10 cellular contexts compared by ENCODE assay signal in the genomic region with DNA sequence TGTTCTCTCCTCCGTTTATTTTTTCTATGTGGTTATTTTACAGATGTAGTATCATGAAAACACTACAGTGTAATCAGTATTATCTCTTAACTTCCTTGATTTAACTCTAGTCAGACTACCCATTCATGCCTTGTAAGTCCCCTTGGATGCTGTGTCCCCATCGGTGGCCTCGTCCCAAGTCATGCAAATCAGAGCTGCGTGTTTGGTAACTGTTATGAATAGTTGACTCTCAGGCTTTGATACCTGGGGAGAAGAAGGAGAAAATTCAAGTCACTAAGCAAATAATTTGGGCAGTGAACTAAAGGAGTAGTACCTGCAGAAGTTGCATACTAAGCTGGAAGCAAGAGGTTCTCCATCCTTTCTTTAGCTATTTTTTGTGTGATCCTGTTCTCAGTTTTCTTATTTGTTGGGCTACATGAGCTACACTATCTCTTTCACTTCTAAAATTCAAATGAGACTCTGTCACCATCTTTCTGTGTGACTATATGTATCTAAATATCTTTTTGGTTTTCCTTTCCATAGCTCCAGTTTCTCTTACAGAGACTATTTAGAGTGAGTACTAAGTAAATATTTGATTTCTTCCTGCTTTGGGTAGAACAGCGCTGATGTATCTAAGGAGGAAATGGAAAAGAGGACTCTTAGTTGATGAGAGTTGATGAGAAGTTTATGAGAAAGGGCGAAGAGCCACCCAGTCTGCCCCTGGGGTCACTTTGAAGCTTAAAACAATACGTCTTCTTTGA. TPM values are rescaled to one million over a fixed set of nuclear protein-coding genes. Genes with fewer than 3 reads are reported as not detected.
A peak's percentile ranks its signal among the peaks of the same experiment; 100 is the strongest.
DNase-seq lines count a peak whose midpoint lies in the region; ATAC-seq, FAIRE-seq and TF ChIP-seq lines count a peak whose summit lies in the region.
"Had no signal": no experiment of that assay in that cellular context is flagged by ENCODE, and none has a peak within 500 bp of the region (broad histone marks: within the 10 kb centered on the region; RNA-seq: fewer than 3 reads in every experiment).

No MANE protein-coding gene starts in this region.

- no peaks in the 10 kb centered on the region for H3K9me3 Mint-ChIP-seq in activated T-cell treated with anti-CD3 and anti-CD28 coated beads, Interleukin-2, amount 50 U/mL, for 4 hours

- no peak for DNase-seq in activated T-cell treated with anti-CD3 and anti-CD28 coated beads, Interleukin-2, amount 50 U/mL, for 4 hours
- DNase-seq in activated T-cell treated with anti-CD3 and anti-CD28 coated beads for 4 hours, result no peak
- DNase-seq in OCI-LY7 (ENCODE audit: low spot score), result no peak
- no peak for DNase-seq in stimulated activated naive CD8-positive, alpha-beta T cell treated with anti-CD3 and anti-CD28 coated beads, Interleukin-15, Interleukin-2, amounts not matched to agents 100 U/mL and 50 U/mL, for 24 hours
- no peak for DNase-seq in transverse colon
- no peak for DNase-seq in occipital lobe (lab: John Stamatoyannopoulos, UW)
- DNase-seq in D721Med (ENCODE audit: insufficient read length, low spot score), result no peak
- DNase-seq: activated effector memory CD4-positive, alpha-beta T cell treated with anti-CD3 and anti-CD28 coated beads, Interleukin-2, amount 50 U/mL, for 16 hours; NCI-H2029 had no signal

- intact Hi-C loops in OCI-LY7 (cut with micrococcal nuclease; ENCODE audit: unreplicated experiment) (no loop called here), transverse colon (cut with DNase I; ENCODE audit: low total_unique reads) (no loop called here)

- no peaks in the 10 kb centered on the region for H3K27me3 ChIP-seq in transverse colon

- POLR2A ChIA-PET in OCI-LY7 (lab: Charles Lee), result interaction anchor here (0.6 to 3.1 kb wide), 15 partner anchors 9 to 222 kb away, joined by 3 to 40 read pairs (median 5); no protein-coding TSS in a partner anchor

- H2AFZ ChIP-seq in OCI-LY7 (ENCODE audit: low read length), result peak overlapping the region; percentile 85; the same call in 1 of the 2 replicates

- ATAC-seq in activated T-cell treated with anti-CD3 and anti-CD28 coated beads, Interleukin-2, amount 50 U/mL, for 4 hours, result peak; percentile 37 to 60
- peak; percentile 50 for ATAC-seq in HG02588 (IDR thresholded peaks at IDR 0.05; ENCODE audit: unreplicated experiment)
- peak; percentile 24 for ATAC-seq in stimulated activated naive CD8-positive, alpha-beta T cell treated with anti-CD3 and anti-CD28 coated beads, Interleukin-15, Interleukin-2, amounts not matched to agents 100 U/mL and 50 U/mL, for 24 hours

- H4K20me1 ChIP-seq in OCI-LY7 (ENCODE audit: insufficient read depth, low read length), result no peaks in the 10 kb centered on the region

- no peak overlapping the region for H3K27ac ChIP-seq in OCI-LY7 (ENCODE audit: low read depth, low read length, poor library complexity, severe bottlenecking)
- no peak overlapping the region for H3K27ac ChIP-seq in transverse colon

- CTCF ChIA-PET in OCI-LY7 (lab: Charles Lee; ENCODE audit: unreplicated experiment), result interaction anchor here (0.6 to 1.3 kb wide), 6 partner anchors 9 to 93 kb away, joined by 3 to 5 read pairs (median 4); no protein-coding TSS in a partner anchor

- no peak for TF ChIP-seq CTCF in OCI-LY7 (conservative IDR thresholded peaks at IDR 0.05; ENCODE audit: low read length)
- no peak for TF ChIP-seq CTCF in transverse colon (IDR thresholded peaks at IDR 0.05)
- no peak for TF ChIP-seq CTCF in D721Med (IDR thresholded peaks at IDR 0.05; ENCODE audit: insufficient read depth, missing control alignments)

- H3K4me1 ChIP-seq in OCI-LY7 (ENCODE audit: insufficient read depth, low read length, poor library complexity, severe bottlenecking), result peaks cover 34% of the 10 kb centered on the region
- peaks cover 0 to 12% (median 3%) of the 10 kb centered on the region in 4 donors for H3K4me1 ChIP-seq in transverse colon

- no peaks in the 10 kb centered on the region for H3K79me2 ChIP-seq in OCI-LY7 (ENCODE audit: insufficient read depth, low read depth, low read length)

- peak overlapping the region; percentile 39 for H3K4me3 Mint-ChIP-seq in activated T-cell treated with anti-CD3 and anti-CD28 coated beads, Interleukin-2, amount 50 U/mL, for 4 hours

- no TSS peak for BruUV-seq in OCI-LY7 (replicated peaks; lab: Mats Ljungman, UMichigan)

- in situ Hi-C loops in transverse colon (cut with MboI; ENCODE audit: low pct_ligation_motif_present in 1 of 4, low pct_unique_long_range_greater_than_20kb in 1 of 4, low sequenced_read_pairs in 3 of 4), result no loop called here

- TF ChIP-seq POLR2A in transverse colon (IDR thresholded peaks at IDR 0.05), result no peak

- no peaks in the 10 kb centered on the region for H3K27me3 Mint-ChIP-seq in activated T-cell treated with anti-CD3 and anti-CD28 coated beads, Interleukin-2, amount 50 U/mL, for 4 hours (ENCODE audit: low read depth)

- H3K36me3 Mint-ChIP-seq in activated T-cell treated with anti-CD3 and anti-CD28 coated beads, Interleukin-2, amount 50 U/mL, for 4 hours (ENCODE audit: insufficient read depth), result no peaks in the 10 kb centered on the region

- peak overlapping the region; percentile 25 for H3K4me2 ChIP-seq in OCI-LY7 (ENCODE audit: low read length)

- peaks cover 70% of the 10 kb centered on the region for H3K4me1 Mint-ChIP-seq in activated T-cell treated with anti-CD3 and anti-CD28 coated beads, Interleukin-2, amount 50 U/mL, for 4 hours (ENCODE audit: low read depth)

- H3K4me3 ChIP-seq in OCI-LY7 (ENCODE audit: low read depth, low read length, poor library complexity, severe bottlenecking), result no peak overlapping the region
- no peak overlapping the region for H3K4me3 ChIP-seq in transverse colon

- 55 to 61% methylated on average over 5 to 7 of the region's 7 CpGs for WGBS in transverse colon (ENCODE audit: low coverage in 1 of 2), 2 donors

- no peak for FAIRE-seq in D721Med (lab: Jason Lieb, UNC)

- no peaks in the 10 kb centered on the region; the same call in 1 of the 2 replicates for H3K9me3 ChIP-seq in OCI-LY7 (ENCODE audit: low read length)
- no peaks in the 10 kb centered on the region for H3K9me3 ChIP-seq in transverse colon

- H3K36me3 ChIP-seq in OCI-LY7 (ENCODE audit: insufficient read depth, low read length) (no peaks in the 10 kb centered on the region; the same call in 1 of the 2 replicates), transverse colon (no peaks in the 10 kb centered on the region)

- H3K9me2 ChIP-seq in OCI-LY7 (ENCODE audit: insufficient read depth, low read length), result no peaks in the 10 kb centered on the region

- no peak for TF ChIP-seq EP300 in transverse colon (IDR thresholded peaks at IDR 0.05; ENCODE audit: low read depth)

RNA-seq across cellular contexts. Expression of gene VANGL2, which starts 50.9 kb away (rescaled TPM):
- under 1 TPM; 0.08 TPM for total RNA-seq in activated T-cell treated with anti-CD3 and anti-CD28 coated beads, Interleukin-2, amount 50 U/mL, for 4 hours
- total RNA-seq in OCI-LY7 (2014; rRNA removed; shearing (Covaris generic)), result 1.5 and 2.6 TPM in 2 replicates
- 1.5 and 2.9 TPM in 2 replicates for total RNA-seq in OCI-LY7 (2022)
- 1 to 10 TPM in 3 of 4 donors, under 1 TPM in 1; 0.20 to 3.7 (median 2.7) TPM for total RNA-seq in transverse colon
- 12.5 TPM for total RNA-seq in occipital lobe
